ENCODE assay signal across 8 cellular contexts in genomic region chr1:151189638-151190445, GRCh38. TPM values are rescaled to one million over a fixed set of nuclear protein-coding genes. Genes with fewer than 3 reads are reported as not detected.
A peak's percentile ranks its signal among the peaks of the same experiment; 100 is the strongest.
DNase-seq lines count a peak whose midpoint lies in the region; ATAC-seq, FAIRE-seq and TF ChIP-seq lines count a peak whose summit lies in the region.

A gene with protein sequence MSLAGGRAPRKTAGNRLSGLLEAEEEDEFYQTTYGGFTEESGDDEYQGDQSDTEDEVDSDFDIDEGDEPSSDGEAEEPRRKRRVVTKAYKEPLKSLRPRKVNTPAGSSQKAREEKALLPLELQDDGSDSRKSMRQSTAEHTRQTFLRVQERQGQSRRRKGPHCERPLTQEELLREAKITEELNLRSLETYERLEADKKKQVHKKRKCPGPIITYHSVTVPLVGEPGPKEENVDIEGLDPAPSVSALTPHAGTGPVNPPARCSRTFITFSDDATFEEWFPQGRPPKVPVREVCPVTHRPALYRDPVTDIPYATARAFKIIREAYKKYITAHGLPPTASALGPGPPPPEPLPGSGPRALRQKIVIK (minus strand): TSS chr1:151190197. CDS start chr1:151190121, 76 bp downstream.

- H3K27me3 Mint-ChIP-seq in memory B cell: no peaks in the 10 kb centered on the region

- peak within 1 kb of the TSS; percentile 89 for H3K27ac ChIP-seq in effector memory CD4-positive, alpha-beta T cell (ENCODE audit: insufficient read depth, low read length, poor library complexity, severe bottlenecking)

- peaks cover 9% of the 10 kb centered on the region for H3K36me3 ChIP-seq in effector memory CD4-positive, alpha-beta T cell (ENCODE audit: control insufficient read depth, insufficient read depth, low read length)

- H3K4me1 Mint-ChIP-seq in memory B cell: peaks cover 25% of the 10 kb centered on the region

- peak; percentile 68 for DNase-seq in CMK (ENCODE audit: low read depth)
- peak; percentile 89 for DNase-seq in GM20000 (ENCODE audit: low spot score)
- DNase-seq in HTR-8/SVneo (ENCODE audit: insufficient read length, low spot score): peak; percentile 84
- peak; percentile 93 for DNase-seq in NOMO-1 treated with DMSO at 0.1 percent for 48 hours (lab: John Stamatoyannopoulos, UW; ENCODE audit: unreplicated experiment)
- DNase-seq in effector memory CD4-positive, alpha-beta T cell: peak; percentile 75 to 79 (median 78)
- peak; percentile 65 to 69 for DNase-seq in memory B cell (ENCODE audit: low spot score in 2 of 2)
- peak; percentile 60 for DNase-seq in stimulated activated CD8-positive, alpha-beta memory T cell treated with anti-CD3 and anti-CD28 coated beads, Interleukin-12 subunit alpha, Interleukin-12 subunit beta, amount 100 ng/mL, for 24 hours (ENCODE audit: extremely low read depth)

- no peak for FAIRE-seq in HTR-8/SVneo (lab: Jason Lieb, UNC)

- POLR2A ChIA-PET in activated CD8-positive, alpha-beta memory T cell treated with anti-CD3 and anti-CD28 coated beads for 36 hours (lab: Charles Lee): interaction anchor here (0.5 to 1.7 kb wide), 13 partner anchors 9 to 654 kb away, joined by 3 to 8 read pairs (median 3); partner anchors contain the start of genes PIP5K1A, PSMD4, SCNM1 and TNFAIP8L2

- no peaks in the 10 kb centered on the region for H3K9me3 ChIP-seq in effector memory CD4-positive, alpha-beta T cell (ENCODE audit: control insufficient read depth, low read length)

- no peaks in the 10 kb centered on the region for H3K9me3 Mint-ChIP-seq in memory B cell

- peaks cover 4% of the 10 kb centered on the region for H3K36me3 Mint-ChIP-seq in memory B cell

- TF ChIP-seq CTCF in GM20000 (IDR thresholded peaks at IDR 0.05; ENCODE audit: extremely low read depth, missing control alignments): no peak

- CTCF ChIA-PET in activated CD8-positive, alpha-beta memory T cell treated with anti-CD3 and anti-CD28 coated beads for 36 hours (lab: Charles Lee): interaction anchor here (0.6 to 2.2 kb wide), 10 partner anchors 9 to 151 kb away, joined by 3 to 7 read pairs (median 4); partner anchors contain the start of genes GABPB2 and TNFAIP8L2

- peak within 1 kb of the TSS; percentile 97 for H3K27ac Mint-ChIP-seq in memory B cell

- no peaks in the 10 kb centered on the region for H3K27me3 ChIP-seq in effector memory CD4-positive, alpha-beta T cell (replicated peaks; ENCODE audit: control insufficient read depth, insufficient read depth, low read length, poor library complexity, severe bottlenecking)

- peak within 1 kb of the TSS; percentile 87 for H3K4me3 ChIP-seq in effector memory CD4-positive, alpha-beta T cell (ENCODE audit: insufficient read depth, low read depth, low read length, poor library complexity, severe bottlenecking)

- peaks cover 15% of the 10 kb centered on the region for H3K4me1 ChIP-seq in effector memory CD4-positive, alpha-beta T cell (ENCODE audit: control insufficient read depth, insufficient read depth, low read length, poor library complexity, severe bottlenecking)

- peak within 1 kb of the TSS; percentile 99 for H3K4me3 Mint-ChIP-seq in memory B cell

- ATAC-seq in memory B cell (ENCODE audit: low read depth): peak; percentile 91

RNA-seq across cellular contexts. Expression of the gene that starts here (rescaled TPM):
- 10 to 100 TPM; 73.5 to 80.3 TPM for total RNA-seq in activated CD8-positive, alpha-beta memory T cell treated with anti-CD3 and anti-CD28 coated beads for 36 hours

Comparison
In these comparisons a context has a peak if more than half of its experiments do, and no peak if none do; other contexts are left out.
1. Peak in every context shown above with its lines: DNase-seq, ATAC-seq, H3K4me3 ChIP-seq and H3K27ac ChIP-seq.